8 cellular contexts compared by ENCODE assay signal in genomic region chr1:43472463-43473151, GRCh38. TPM values are rescaled to one million over a fixed set of nuclear protein-coding genes. Genes with fewer than 3 reads are reported as not detected.
A peak's percentile ranks its signal among the peaks of the same experiment; 100 is the strongest.
DNase-seq lines count a peak whose midpoint lies in the region; ATAC-seq, FAIRE-seq and TF ChIP-seq lines count a peak whose summit lies in the region.
"Not testable (repeated sequence)": the region's sequence is repeated elsewhere in the genome, so short reads cannot be mapped to it uniquely, and the experiment has no call there.

No MANE protein-coding gene starts in this region.

- H3K27me3 Mint-ChIP-seq in MCF 10A (ENCODE audit: insufficient read depth, unreplicated experiment) = not testable (repeated sequence)

- TSS peak; percentile 87 for BruUV-seq in MCF 10A (replicated peaks; lab: Mats Ljungman, UMichigan)

- 0 out of 2 replicates have a peak overlapping the region, but pooled peaks have one; percentile 4 for H3K4me3 ChIP-seq in SK-N-MC
- H3K4me3 ChIP-seq in fibroblast of pulmonary artery (replicated peaks; ENCODE audit: low read depth, low read length); retinal pigment epithelial cell (ENCODE audit: low read length): not testable (repeated sequence)

- CTCF ChIA-PET in MCF 10A (lab: Yijun Ruan, JAX) = not testable (repeated sequence)

- H3K36me3 Mint-ChIP-seq in MCF 10A (ENCODE audit: insufficient read depth, unreplicated experiment) = not testable (repeated sequence)

- intact Hi-C loops in MCF 10A (cut with micrococcal nuclease); left colon (cut with DNase I, micrococcal nuclease): not testable (repeated sequence)

- H3K27ac ChIP-seq in SK-N-MC = peak overlapping the region; percentile 51

- H3K9me3 Mint-ChIP-seq in MCF 10A (ENCODE audit: unreplicated experiment) = not testable (repeated sequence)

- FAIRE-seq in H54 (lab: Jason Lieb, UNC) = peak; percentile 100

- H3K9ac ChIP-seq in SK-N-MC (ENCODE audit: insufficient read length) = not testable (repeated sequence)

- ATAC-seq in left colon = peak; percentile 50

- POLR2A ChIA-PET in MCF 10A (lab: Yijun Ruan, JAX) = not testable (repeated sequence)

- not testable (repeated sequence) for TF ChIP-seq POLR2A in H54 (IDR thresholded peaks at IDR 0.05; ENCODE audit: low read depth, low read length)

- TF ChIP-seq CTCF in MCF 10A (IDR thresholded peaks at IDR 0.05; ENCODE audit: unreplicated experiment); fibroblast of pulmonary artery (IDR thresholded peaks at IDR 0.05; ENCODE audit: low read length, missing control alignments); retinal pigment epithelial cell (conservative IDR thresholded peaks at IDR 0.05; ENCODE audit: low read depth, low read length): not testable (repeated sequence)

- not testable (repeated sequence) for H3K4me3 Mint-ChIP-seq in MCF 10A (ENCODE audit: unreplicated experiment)

- not testable (repeated sequence) for H3K27ac Mint-ChIP-seq in MCF 10A (ENCODE audit: low read depth, unreplicated experiment)

- not testable (repeated sequence) for H3K9me3 ChIP-seq in SK-N-MC (ENCODE audit: low read depth, low read length)

- DNase-seq in AG20443 (ENCODE audit: low spot score) (peak; percentile 77), H54 (ENCODE audit: insufficient read length, low spot score) (peak; percentile 34), MV-4-11 (lab: John Stamatoyannopoulos, UW) (peak; percentile 18), MCF 10A (ENCODE audit: unreplicated experiment) (peak; percentile 51), fibroblast of pulmonary artery (ENCODE audit: low read depth) (peak; percentile 91), retinal pigment epithelial cell (ENCODE audit: low read depth) (peak; percentile 85)
- DNase-seq in SK-N-MC (ENCODE audit: low read depth, low spot score); left colon: not testable (repeated sequence)

- peaks cover 22% of the 10 kb centered on the region for H3K4me1 Mint-ChIP-seq in MCF 10A (ENCODE audit: insufficient read depth, unreplicated experiment)

- not testable (repeated sequence) for H3K36me3 ChIP-seq in SK-N-MC (ENCODE audit: insufficient read depth, low read length)

RNA-seq across cellular contexts. Expression of gene HYI, which starts 18.9 kb away (rescaled TPM):
- total RNA-seq in MCF 10A (2022) = 14.5 and 23.0 TPM in 2 replicates
- total RNA-seq in left colon = 10 to 100 TPM; 60.9 to 74.3 TPM

RNA-seq across cellular contexts. Expression of gene PTPRF, which starts 58.1 kb away (rescaled TPM):
- total RNA-seq in MCF 10A (2022) = 67.2 and 87.1 TPM in 2 replicates
- total RNA-seq in left colon = 100 to 1,000 TPM; 514 to 671 TPM
